In the genomic region with DNA sequence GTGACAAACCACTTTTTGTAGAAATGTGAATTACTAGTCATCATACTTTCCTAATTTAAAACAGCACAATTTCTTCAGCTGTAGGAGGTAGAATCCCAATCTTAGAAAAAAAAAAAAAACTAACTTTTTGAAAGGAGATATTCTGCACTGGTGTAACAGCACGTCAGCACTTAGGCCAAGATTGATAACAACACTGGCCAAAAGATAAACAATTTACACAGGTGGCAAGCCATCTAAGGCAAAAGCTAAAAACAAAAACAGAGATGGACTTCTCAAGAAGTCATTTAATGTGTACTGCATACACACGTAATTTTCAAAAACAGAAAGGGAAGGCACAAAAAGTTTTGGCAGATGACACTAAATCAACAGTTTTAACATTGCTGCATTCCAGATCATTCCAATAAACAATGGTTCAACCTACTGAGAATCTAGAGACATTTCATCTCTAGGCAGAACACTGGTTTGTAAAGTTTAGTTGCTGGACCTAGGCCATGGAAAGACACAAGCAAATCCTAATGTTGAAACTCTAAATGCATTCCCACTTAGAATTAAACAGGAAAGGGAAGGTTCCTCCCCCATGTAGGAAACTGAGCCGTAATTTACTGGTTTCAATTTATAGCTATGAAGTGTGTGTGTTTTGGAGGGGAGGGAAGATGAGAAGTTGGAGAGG, we compare ENCODE assay signal across 1 cellular context.
A peak's percentile ranks its signal among the peaks of the same experiment; 100 is the strongest.
TF ChIP-seq lines count a peak whose summit lies in the region.

No MANE protein-coding gene starts in this region.

TF ChIP-seq in K562, 482 proteins besides CTCF, POLR2A, EP300 and RAD21 (continued from another document):
- TF ChIP-seq, protein P1, sequence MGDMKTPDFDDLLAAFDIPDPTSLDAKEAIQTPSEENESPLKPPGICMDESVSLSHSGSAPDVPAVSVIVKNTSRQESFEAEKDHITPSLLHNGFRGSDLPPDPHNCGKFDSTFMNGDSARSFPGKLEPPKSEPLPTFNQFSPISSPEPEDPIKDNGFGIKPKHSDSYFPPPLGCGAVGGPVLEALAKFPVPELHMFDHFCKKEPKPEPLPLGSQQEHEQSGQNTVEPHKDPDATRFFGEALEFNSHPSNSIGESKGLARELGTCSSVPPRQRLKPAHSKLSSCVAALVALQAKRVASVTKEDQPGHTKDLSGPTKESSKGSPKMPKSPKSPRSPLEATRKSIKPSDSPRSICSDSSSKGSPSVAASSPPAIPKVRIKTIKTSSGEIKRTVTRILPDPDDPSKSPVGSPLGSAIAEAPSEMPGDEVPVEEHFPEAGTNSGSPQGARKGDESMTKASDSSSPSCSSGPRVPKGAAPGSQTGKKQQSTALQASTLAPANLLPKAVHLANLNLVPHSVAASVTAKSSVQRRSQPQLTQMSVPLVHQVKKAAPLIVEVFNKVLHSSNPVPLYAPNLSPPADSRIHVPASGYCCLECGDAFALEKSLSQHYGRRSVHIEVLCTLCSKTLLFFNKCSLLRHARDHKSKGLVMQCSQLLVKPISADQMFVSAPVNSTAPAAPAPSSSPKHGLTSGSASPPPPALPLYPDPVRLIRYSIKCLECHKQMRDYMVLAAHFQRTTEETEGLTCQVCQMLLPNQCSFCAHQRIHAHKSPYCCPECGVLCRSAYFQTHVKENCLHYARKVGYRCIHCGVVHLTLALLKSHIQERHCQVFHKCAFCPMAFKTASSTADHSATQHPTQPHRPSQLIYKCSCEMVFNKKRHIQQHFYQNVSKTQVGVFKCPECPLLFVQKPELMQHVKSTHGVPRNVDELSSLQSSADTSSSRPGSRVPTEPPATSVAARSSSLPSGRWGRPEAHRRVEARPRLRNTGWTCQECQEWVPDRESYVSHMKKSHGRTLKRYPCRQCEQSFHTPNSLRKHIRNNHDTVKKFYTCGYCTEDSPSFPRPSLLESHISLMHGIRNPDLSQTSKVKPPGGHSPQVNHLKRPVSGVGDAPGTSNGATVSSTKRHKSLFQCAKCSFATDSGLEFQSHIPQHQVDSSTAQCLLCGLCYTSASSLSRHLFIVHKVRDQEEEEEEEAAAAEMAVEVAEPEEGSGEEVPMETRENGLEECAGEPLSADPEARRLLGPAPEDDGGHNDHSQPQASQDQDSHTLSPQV (IDR thresholded peaks at IDR 0.05), result no peak
- TF ChIP-seq TAF9B (IDR thresholded peaks at IDR 0.05; ENCODE audit: partially characterized antibody) (no peak), SUPT5H (IDR thresholded peaks at IDR 0.05) (no peak), NR2C1 (IDR thresholded peaks at IDR 0.05) (no peak), NR2C1 (tag; IDR thresholded peaks at IDR 0.05) (no peak), SMC3 (conservative IDR thresholded peaks at IDR 0.05; ENCODE audit: insufficient read depth, low read depth, low read length) (no peak), CBFA2T3 (IDR thresholded peaks at IDR 0.05) (peak; percentile 55), AFF1 (IDR thresholded peaks at IDR 0.05; ENCODE audit: low read depth in 1 of 2, partially characterized antibody in 2 of 2) (no peak), TBL1XR1 (IDR thresholded peaks at IDR 0.05; ENCODE audit: low read length in 2 of 2) (no peak), SNIP1 (IDR thresholded peaks at IDR 0.05; ENCODE audit: low read depth) (no peak), HDAC1 (IDR thresholded peaks at IDR 0.05) (no peak), IFI16 (CRISPR knock-in tag; IDR thresholded peaks at IDR 0.05) (no peak), WHSC1 (IDR thresholded peaks at IDR 0.05; ENCODE audit: low read length) (no peak), DMBX1 (CRISPR knock-in tag; IDR thresholded peaks at IDR 0.05; ENCODE audit: borderline replicate concordance) (no peak), TBP (optimal IDR thresholded peaks at IDR 0.05; ENCODE audit: low read depth, low read length) (no peak), ZNF134 (CRISPR knock-in tag; conservative IDR thresholded peaks at IDR 0.05) (no peak), MCM3 (IDR thresholded peaks at IDR 0.05) (no peak), RBM22 (IDR thresholded peaks at IDR 0.05; ENCODE audit: low read depth, low read length, poor library complexity, severe bottlenecking) (no peak), KLF1 (tag; IDR thresholded peaks at IDR 0.05) (no peak), MCM2 (IDR thresholded peaks at IDR 0.05; ENCODE audit: low read depth) (no peak), KDM5B (IDR thresholded peaks at IDR 0.05; ENCODE audit: insufficient replicate concordance, low read depth, low read length) (no peak), ELF4 (CRISPR knock-in tag; IDR thresholded peaks at IDR 0.05) (no peak), YBX1 (IDR thresholded peaks at IDR 0.05) (no peak), TEAD1 (CRISPR knock-in tag; IDR thresholded peaks at IDR 0.05) (no peak), SMARCC2 (IDR thresholded peaks at IDR 0.05; ENCODE audit: low read depth) (no peak), SAP30 (IDR thresholded peaks at IDR 0.05; ENCODE audit: borderline replicate concordance, insufficient read depth, low read depth, low read length, poor library complexity, severe bottlenecking) (no peak), ZNF699 (CRISPR knock-in tag; IDR thresholded peaks at IDR 0.05; ENCODE audit: insufficient replicate concordance) (no peak), GABPB2 (CRISPR knock-in tag; conservative IDR thresholded peaks at IDR 0.05) (no peak), SMARCA4 (IDR thresholded peaks at IDR 0.05) (peak; percentile 47; the same call in 1 of the 2 replicates), ZNF140 (CRISPR knock-in tag; IDR thresholded peaks at IDR 0.05) (no peak), RNF2 (IDR thresholded peaks at IDR 0.05) (no peak), ZNF589 (CRISPR knock-in tag; IDR thresholded peaks at IDR 0.05; ENCODE audit: low read depth) (no peak), FOXJ3 (CRISPR knock-in tag; IDR thresholded peaks at IDR 0.05) (no peak), ZNF77 (CRISPR knock-in tag; IDR thresholded peaks at IDR 0.05) (no peak), GABPA (tag; conservative IDR thresholded peaks at IDR 0.05; ENCODE audit: low read depth) (no peak), JUND (IDR thresholded peaks at IDR 0.05; ENCODE audit: borderline replicate concordance, low read depth, low read length) (no peak), JUND (tag; IDR thresholded peaks at IDR 0.05; ENCODE audit: borderline replicate concordance, low read depth, low read length) (peak; percentile 40; the same call in 1 of the 3 replicates), VEZF1 (CRISPR knock-in tag; IDR thresholded peaks at IDR 0.05) (no peak), PTTG1 (tag; IDR thresholded peaks at IDR 0.05; ENCODE audit: low read depth) (no peak), ARID2 (IDR thresholded peaks at IDR 0.05) (no peak), RBM15 (IDR thresholded peaks at IDR 0.05; ENCODE audit: insufficient read depth, low read length) (no peak), TOE1 (IDR thresholded peaks at IDR 0.05; ENCODE audit: borderline replicate concordance) (no peak), TOE1 (CRISPR knock-in tag; IDR thresholded peaks at IDR 0.05; ENCODE audit: borderline replicate concordance, low read depth) (no peak), PHTF2 (CRISPR knock-in tag; IDR thresholded peaks at IDR 0.05) (no peak), ZNF354B (CRISPR knock-in tag; IDR thresholded peaks at IDR 0.05) (no peak)
- TF ChIP-seq, protein P2, sequence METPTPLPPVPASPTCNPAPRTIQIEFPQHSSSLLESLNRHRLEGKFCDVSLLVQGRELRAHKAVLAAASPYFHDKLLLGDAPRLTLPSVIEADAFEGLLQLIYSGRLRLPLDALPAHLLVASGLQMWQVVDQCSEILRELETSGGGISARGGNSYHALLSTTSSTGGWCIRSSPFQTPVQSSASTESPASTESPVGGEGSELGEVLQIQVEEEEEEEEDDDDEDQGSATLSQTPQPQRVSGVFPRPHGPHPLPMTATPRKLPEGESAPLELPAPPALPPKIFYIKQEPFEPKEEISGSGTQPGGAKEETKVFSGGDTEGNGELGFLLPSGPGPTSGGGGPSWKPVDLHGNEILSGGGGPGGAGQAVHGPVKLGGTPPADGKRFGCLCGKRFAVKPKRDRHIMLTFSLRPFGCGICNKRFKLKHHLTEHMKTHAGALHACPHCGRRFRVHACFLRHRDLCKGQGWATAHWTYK (CRISPR knock-in tag; IDR thresholded peaks at IDR 0.05), result no peak
- TF ChIP-seq, protein P3, sequence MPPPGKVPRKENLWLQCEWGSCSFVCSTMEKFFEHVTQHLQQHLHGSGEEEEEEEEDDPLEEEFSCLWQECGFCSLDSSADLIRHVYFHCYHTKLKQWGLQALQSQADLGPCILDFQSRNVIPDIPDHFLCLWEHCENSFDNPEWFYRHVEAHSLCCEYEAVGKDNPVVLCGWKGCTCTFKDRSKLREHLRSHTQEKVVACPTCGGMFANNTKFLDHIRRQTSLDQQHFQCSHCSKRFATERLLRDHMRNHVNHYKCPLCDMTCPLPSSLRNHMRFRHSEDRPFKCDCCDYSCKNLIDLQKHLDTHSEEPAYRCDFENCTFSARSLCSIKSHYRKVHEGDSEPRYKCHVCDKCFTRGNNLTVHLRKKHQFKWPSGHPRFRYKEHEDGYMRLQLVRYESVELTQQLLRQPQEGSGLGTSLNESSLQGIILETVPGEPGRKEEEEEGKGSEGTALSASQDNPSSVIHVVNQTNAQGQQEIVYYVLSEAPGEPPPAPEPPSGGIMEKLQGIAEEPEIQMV (tag; conservative IDR thresholded peaks at IDR 0.05; ENCODE audit: low read depth), result no peak
